In the genomic region with DNA sequence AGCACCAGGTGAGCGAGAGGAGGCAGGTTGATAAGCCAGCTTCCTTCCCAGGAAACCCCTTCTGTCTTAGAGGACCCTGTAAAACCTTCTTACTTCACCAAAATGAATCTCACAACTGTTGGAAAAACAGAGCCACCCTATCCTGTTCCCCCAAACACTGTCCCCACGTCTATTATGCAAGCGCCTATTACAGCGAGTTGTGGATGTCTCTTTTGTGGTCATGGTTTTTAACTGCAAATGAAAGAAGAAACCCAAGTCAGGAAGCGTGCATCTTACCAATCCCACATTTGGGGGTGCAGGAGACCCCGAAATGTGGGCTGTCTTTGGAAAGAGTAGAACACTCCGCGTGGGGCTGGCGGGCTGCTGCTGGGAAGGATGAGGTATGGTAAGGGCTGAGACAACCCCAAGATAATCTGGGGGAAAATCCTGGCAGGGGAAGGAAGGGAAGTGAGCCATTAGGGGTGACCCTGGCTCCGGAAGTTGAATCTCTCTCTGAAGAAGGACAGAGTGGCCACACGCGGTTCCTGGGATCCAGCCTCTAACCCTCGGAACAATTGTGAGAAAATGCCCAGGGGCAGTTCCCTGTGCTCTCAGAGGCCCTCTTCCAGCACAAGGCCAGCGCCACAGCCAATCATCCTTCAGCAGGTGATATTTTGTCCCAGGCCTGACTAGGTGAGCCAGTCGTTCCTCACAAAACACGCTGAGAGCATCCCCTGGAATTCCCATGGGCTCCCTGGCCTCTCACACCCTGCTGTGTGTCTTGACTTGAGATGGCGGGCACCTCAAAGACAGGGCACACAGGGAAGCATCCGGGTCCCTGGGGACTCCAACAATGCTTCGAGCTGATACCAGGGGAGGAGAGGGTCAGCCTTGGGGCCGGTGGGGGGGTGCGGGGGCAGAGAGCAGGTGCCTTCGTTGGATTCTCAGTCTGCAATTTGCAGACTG, we compare ENCODE assay signal across 1 cellular context.
A peak's percentile ranks its signal among the peaks of the same experiment; 100 is the strongest.
TF ChIP-seq lines count a peak whose summit lies in the region.

No MANE protein-coding gene starts in this region.

TF ChIP-seq in K562, 482 proteins besides CTCF, POLR2A, EP300 and RAD21 (continued from another document and continues in another):
- TF ChIP-seq, protein P1, sequence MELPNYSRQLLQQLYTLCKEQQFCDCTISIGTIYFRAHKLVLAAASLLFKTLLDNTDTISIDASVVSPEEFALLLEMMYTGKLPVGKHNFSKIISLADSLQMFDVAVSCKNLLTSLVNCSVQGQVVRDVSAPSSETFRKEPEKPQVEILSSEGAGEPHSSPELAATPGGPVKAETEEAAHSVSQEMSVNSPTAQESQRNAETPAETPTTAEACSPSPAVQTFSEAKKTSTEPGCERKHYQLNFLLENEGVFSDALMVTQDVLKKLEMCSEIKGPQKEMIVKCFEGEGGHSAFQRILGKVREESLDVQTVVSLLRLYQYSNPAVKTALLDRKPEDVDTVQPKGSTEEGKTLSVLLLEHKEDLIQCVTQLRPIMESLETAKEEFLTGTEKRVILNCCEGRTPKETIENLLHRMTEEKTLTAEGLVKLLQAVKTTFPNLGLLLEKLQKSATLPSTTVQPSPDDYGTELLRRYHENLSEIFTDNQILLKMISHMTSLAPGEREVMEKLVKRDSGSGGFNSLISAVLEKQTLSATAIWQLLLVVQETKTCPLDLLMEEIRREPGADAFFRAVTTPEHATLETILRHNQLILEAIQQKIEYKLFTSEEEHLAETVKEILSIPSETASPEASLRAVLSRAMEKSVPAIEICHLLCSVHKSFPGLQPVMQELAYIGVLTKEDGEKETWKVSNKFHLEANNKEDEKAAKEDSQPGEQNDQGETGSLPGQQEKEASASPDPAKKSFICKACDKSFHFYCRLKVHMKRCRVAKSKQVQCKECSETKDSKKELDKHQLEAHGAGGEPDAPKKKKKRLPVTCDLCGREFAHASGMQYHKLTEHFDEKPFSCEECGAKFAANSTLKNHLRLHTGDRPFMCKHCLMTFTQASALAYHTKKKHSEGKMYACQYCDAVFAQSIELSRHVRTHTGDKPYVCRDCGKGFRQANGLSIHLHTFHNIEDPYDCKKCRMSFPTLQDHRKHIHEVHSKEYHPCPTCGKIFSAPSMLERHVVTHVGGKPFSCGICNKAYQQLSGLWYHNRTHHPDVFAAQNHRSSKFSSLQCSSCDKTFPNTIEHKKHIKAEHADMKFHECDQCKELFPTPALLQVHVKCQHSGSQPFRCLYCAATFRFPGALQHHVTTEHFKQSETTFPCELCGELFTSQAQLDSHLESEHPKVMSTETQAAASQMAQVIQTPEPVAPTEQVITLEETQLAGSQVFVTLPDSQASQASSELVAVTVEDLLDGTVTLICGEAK (IDR thresholded peaks at IDR 0.05): peak; percentile 77
- TF ChIP-seq, protein P1 (CRISPR knock-in tag; IDR thresholded peaks at IDR 0.05): no peak
- TF ChIP-seq ESRRB (CRISPR knock-in tag; IDR thresholded peaks at IDR 0.05; ENCODE audit: borderline replicate concordance) (peak; percentile 72; the same call in 1 of the 2 replicates), ZNF324 (CRISPR knock-in tag; IDR thresholded peaks at IDR 0.05) (no peak), ZNF134 (CRISPR knock-in tag; conservative IDR thresholded peaks at IDR 0.05) (no peak), SMAD3 (CRISPR knock-in tag; conservative IDR thresholded peaks at IDR 0.05) (0 out of 2 replicates have a peak, but pooled peaks have one; percentile 14), HDAC8 (tag; IDR thresholded peaks at IDR 0.05) (peak; percentile 71; the same call in 1 of the 2 replicates), EGR1 (conservative IDR thresholded peaks at IDR 0.05) (no peak), ZNF197 (CRISPR knock-in tag; IDR thresholded peaks at IDR 0.05; ENCODE audit: low read depth) (0 out of 2 replicates have a peak, but pooled peaks have one; percentile 42), ZNF143 (CRISPR knock-in tag; IDR thresholded peaks at IDR 0.05) (no peak), ZNF740 (CRISPR knock-in tag; IDR thresholded peaks at IDR 0.05) (no peak), ZNF740 (tag; IDR thresholded peaks at IDR 0.05) (peak in 1 of 2 experiments; percentile 67; a peak in 1 of 4 replicates), ZNF354B (CRISPR knock-in tag; IDR thresholded peaks at IDR 0.05) (no peak), ETV6 (IDR thresholded peaks at IDR 0.05; ENCODE audit: borderline replicate concordance in 1 of 2, low read depth in 2 of 2, low read length in 1 of 2) (0 out of 4 replicates have a peak, but pooled peaks of 1 of the 2 experiments have one; percentile 42), ETV6 (CRISPR knock-in tag; IDR thresholded peaks at IDR 0.05; ENCODE audit: borderline replicate concordance) (no peak), ADNP (tag; IDR thresholded peaks at IDR 0.05) (no peak)
- TF ChIP-seq, protein P2, sequence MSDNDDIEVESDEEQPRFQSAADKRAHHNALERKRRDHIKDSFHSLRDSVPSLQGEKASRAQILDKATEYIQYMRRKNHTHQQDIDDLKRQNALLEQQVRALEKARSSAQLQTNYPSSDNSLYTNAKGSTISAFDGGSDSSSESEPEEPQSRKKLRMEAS (CRISPR knock-in tag; IDR thresholded peaks at IDR 0.05): peak; percentile 37; the same call in 1 of the 2 replicates
- TF ChIP-seq, protein P3, sequence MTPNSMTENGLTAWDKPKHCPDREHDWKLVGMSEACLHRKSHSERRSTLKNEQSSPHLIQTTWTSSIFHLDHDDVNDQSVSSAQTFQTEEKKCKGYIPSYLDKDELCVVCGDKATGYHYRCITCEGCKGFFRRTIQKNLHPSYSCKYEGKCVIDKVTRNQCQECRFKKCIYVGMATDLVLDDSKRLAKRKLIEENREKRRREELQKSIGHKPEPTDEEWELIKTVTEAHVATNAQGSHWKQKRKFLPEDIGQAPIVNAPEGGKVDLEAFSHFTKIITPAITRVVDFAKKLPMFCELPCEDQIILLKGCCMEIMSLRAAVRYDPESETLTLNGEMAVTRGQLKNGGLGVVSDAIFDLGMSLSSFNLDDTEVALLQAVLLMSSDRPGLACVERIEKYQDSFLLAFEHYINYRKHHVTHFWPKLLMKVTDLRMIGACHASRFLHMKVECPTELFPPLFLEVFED (CRISPR knock-in tag; conservative IDR thresholded peaks at IDR 0.05): 0 out of 2 replicates have a peak, but pooled peaks have one; percentile 33
- TF ChIP-seq, protein P4, sequence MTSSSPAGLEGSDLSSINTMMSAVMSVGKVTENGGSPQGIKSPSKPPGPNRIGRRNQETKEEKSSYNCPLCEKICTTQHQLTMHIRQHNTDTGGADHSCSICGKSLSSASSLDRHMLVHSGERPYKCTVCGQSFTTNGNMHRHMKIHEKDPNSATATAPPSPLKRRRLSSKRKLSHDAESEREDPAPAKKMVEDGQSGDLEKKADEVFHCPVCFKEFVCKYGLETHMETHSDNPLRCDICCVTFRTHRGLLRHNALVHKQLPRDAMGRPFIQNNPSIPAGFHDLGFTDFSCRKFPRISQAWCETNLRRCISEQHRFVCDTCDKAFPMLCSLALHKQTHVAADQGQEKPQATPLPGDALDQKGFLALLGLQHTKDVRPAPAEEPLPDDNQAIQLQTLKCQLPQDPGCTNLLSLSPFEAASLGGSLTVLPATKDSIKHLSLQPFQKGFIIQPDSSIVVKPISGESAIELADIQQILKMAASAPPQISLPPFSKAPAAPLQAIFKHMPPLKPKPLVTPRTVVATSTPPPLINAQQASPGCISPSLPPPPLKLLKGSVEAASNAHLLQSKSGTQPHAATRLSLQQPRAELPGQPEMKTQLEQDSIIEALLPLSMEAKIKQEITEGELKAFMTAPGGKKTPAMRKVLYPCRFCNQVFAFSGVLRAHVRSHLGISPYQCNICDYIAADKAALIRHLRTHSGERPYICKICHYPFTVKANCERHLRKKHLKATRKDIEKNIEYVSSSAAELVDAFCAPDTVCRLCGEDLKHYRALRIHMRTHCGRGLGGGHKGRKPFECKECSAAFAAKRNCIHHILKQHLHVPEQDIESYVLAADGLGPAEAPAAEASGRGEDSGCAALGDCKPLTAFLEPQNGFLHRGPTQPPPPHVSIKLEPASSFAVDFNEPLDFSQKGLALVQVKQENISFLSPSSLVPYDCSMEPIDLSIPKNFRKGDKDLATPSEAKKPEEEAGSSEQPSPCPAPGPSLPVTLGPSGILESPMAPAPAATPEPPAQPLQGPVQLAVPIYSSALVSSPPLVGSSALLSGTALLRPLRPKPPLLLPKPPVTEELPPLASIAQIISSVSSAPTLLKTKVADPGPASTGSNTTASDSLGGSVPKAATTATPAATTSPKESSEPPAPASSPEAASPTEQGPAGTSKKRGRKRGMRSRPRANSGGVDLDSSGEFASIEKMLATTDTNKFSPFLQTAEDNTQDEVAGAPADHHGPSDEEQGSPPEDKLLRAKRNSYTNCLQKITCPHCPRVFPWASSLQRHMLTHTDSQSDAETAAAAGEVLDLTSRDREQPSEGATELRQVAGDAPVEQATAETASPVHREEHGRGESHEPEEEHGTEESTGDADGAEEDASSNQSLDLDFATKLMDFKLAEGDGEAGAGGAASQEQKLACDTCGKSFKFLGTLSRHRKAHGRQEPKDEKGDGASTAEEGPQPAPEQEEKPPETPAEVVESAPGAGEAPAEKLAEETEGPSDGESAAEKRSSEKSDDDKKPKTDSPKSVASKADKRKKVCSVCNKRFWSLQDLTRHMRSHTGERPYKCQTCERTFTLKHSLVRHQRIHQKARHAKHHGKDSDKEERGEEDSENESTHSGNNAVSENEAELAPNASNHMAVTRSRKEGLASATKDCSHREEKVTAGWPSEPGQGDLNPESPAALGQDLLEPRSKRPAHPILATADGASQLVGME (CRISPR knock-in tag; IDR thresholded peaks at IDR 0.05): 0 out of 2 replicates have a peak, but pooled peaks have one; percentile 66
